In genomic region chr11:10778217-10778970, GRCh38 we compare ENCODE assay signal across 9 cellular contexts. TPM values are rescaled to one million over a fixed set of nuclear protein-coding genes. Genes with fewer than 3 reads are reported as not detected.
DNase-seq lines count a peak whose midpoint lies in the region; ATAC-seq and TF ChIP-seq lines count a peak whose summit lies in the region.
"Had no signal": no experiment of that assay in that cellular context is flagged by ENCODE, and none has a peak within 500 bp of the region (broad histone marks: within the 10 kb centered on the region; RNA-seq: fewer than 3 reads in every experiment).

No MANE protein-coding gene starts in this region.

- H3K27me3 ChIP-seq in uterus = no peaks in the 10 kb centered on the region
- H3K27me3 ChIP-seq: BLaER1 had no signal

- H3K27me3 Mint-ChIP-seq in activated naive CD8-positive, alpha-beta T cell treated with anti-CD3 and anti-CD28 coated beads, Interleukin-2, amount 50 U/mL, for 24 hours = no peaks in the 10 kb centered on the region
- no peaks in the 10 kb centered on the region for H3K27me3 Mint-ChIP-seq in activated naive CD8-positive, alpha-beta T cell treated with anti-CD3 and anti-CD28 coated beads for 36 hours

- H3K36me3 ChIP-seq in uterus = no peaks in the 10 kb centered on the region

- intact Hi-C loops in uterus (cut with DNase I; ENCODE audit: low total_unique reads) = no loop called here

- no peak for TF ChIP-seq CTCF in uterus (IDR thresholded peaks at IDR 0.05)

- H3K4me3 ChIP-seq in uterus = no peak overlapping the region
- H3K4me3 ChIP-seq: BLaER1 had no signal

- H3K9me3 ChIP-seq in uterus = no peaks in the 10 kb centered on the region
- H3K9me3 ChIP-seq: BLaER1 had no signal

- no peaks in the 10 kb centered on the region for H3K9me3 Mint-ChIP-seq in activated naive CD8-positive, alpha-beta T cell treated with anti-CD3 and anti-CD28 coated beads, Interleukin-2, amount 50 U/mL, for 24 hours
- no peaks in the 10 kb centered on the region for H3K9me3 Mint-ChIP-seq in activated naive CD8-positive, alpha-beta T cell treated with anti-CD3 and anti-CD28 coated beads for 36 hours

- peak overlapping the region; percentile 24 for H3K27ac Mint-ChIP-seq in activated naive CD8-positive, alpha-beta T cell treated with anti-CD3 and anti-CD28 coated beads, Interleukin-2, amount 50 U/mL, for 24 hours
- no peak overlapping the region for H3K27ac Mint-ChIP-seq in activated naive CD8-positive, alpha-beta T cell treated with anti-CD3 and anti-CD28 coated beads for 36 hours

- no peak overlapping the region for H3K4me3 Mint-ChIP-seq in activated naive CD8-positive, alpha-beta T cell treated with anti-CD3 and anti-CD28 coated beads, Interleukin-2, amount 50 U/mL, for 24 hours
- H3K4me3 Mint-ChIP-seq in activated naive CD8-positive, alpha-beta T cell treated with anti-CD3 and anti-CD28 coated beads for 36 hours = no peak overlapping the region

- H3K36me3 Mint-ChIP-seq in activated naive CD8-positive, alpha-beta T cell treated with anti-CD3 and anti-CD28 coated beads, Interleukin-2, amount 50 U/mL, for 24 hours (ENCODE audit: low read depth) = peaks cover 34% of the 10 kb centered on the region
- H3K36me3 Mint-ChIP-seq in activated naive CD8-positive, alpha-beta T cell treated with anti-CD3 and anti-CD28 coated beads for 36 hours = peaks cover 15% of the 10 kb centered on the region

- H3K4me1 Mint-ChIP-seq in activated naive CD8-positive, alpha-beta T cell treated with anti-CD3 and anti-CD28 coated beads, Interleukin-2, amount 50 U/mL, for 24 hours = no peaks in the 10 kb centered on the region
- no peaks in the 10 kb centered on the region for H3K4me1 Mint-ChIP-seq in activated naive CD8-positive, alpha-beta T cell treated with anti-CD3 and anti-CD28 coated beads for 36 hours

- H3K4me1 ChIP-seq in uterus = no peaks in the 10 kb centered on the region
- H3K4me1 ChIP-seq: BLaER1 had no signal

- H3K27ac ChIP-seq in uterus = peak overlapping the region; percentile 28 to 74
- H3K27ac ChIP-seq: BLaER1 had no signal

- no peak for TF ChIP-seq POLR2A in uterus (IDR thresholded peaks at IDR 0.05)

- no peak for DNase-seq in activated naive CD8-positive, alpha-beta T cell treated with anti-CD3 and anti-CD28 coated beads, Interleukin-2, amount 50 U/mL, for 24 hours
- DNase-seq in activated naive CD8-positive, alpha-beta T cell treated with anti-CD3 and anti-CD28 coated beads for 36 hours = no peak
- DNase-seq in fibroblast of gingiva (ENCODE audit: low read depth) = peak; percentile 82
- peak; percentile 82 for DNase-seq in myocyte (ENCODE audit: low read depth)
- DNase-seq in uterus = peak; percentile 35 to 64
- no peak for DNase-seq in kidney tubule cell (ENCODE audit: low spot score)
- DNase-seq in stimulated activated CD4-positive, alpha-beta T cell treated with anti-CD3 and anti-CD28 coated beads, Interleukin-1b, Interleukin-23, amount 100 ng/mL, for 48 hours = no peak
- DNase-seq in stimulated activated naive CD4-positive, alpha-beta T cell treated with Interleukin-2 at 50 U/mL for 16 hours (lab: John Stamatoyannopoulos, UW) = no peak

- no peak for ATAC-seq in activated naive CD8-positive, alpha-beta T cell treated with anti-CD3 and anti-CD28 coated beads, Interleukin-2, amount 50 U/mL, for 24 hours

RNA-seq across cellular contexts. Expression of gene CTR9, which starts 27.3 kb away (rescaled TPM):
- total RNA-seq in activated naive CD8-positive, alpha-beta T cell treated with anti-CD3 and anti-CD28 coated beads for 36 hours = 10 to 100 TPM; 50.6 TPM
- total RNA-seq in myocyte (15.4 and 16.3 TPM in 2 replicates), uterus (10 to 100 TPM; 22.0 to 48.6 (median 38.5) TPM)
- 11.9 TPM for polyA plus RNA-seq in myocyte (2012)

RNA-seq across cellular contexts. Expression of gene EIF4G2, which starts 30.3 kb away (rescaled TPM):
- total RNA-seq in activated naive CD8-positive, alpha-beta T cell treated with anti-CD3 and anti-CD28 coated beads for 36 hours = 1,000 to 10,000 TPM; 1,373 to 1,478 TPM
- 976 and 1,007 TPM in 2 replicates for total RNA-seq in myocyte
- polyA plus RNA-seq in myocyte (2012) = 495 TPM
- total RNA-seq in uterus = 100 to 1,000 TPM; 286 to 726 (median 581) TPM

Comparison
In these comparisons a context has a peak if more than half of its experiments do, and no peak if none do; other contexts are left out.
1. DNase-seq: peak in fibroblast of gingiva (single experiment), myocyte (single experiment) and uterus (2 of 2); none in activated naive CD8-positive, alpha-beta T cell treated with anti-CD3 and anti-CD28 coated beads, Interleukin-2, amount 50 U/mL, for 24 hours (single experiment), activated naive CD8-positive, alpha-beta T cell treated with anti-CD3 and anti-CD28 coated beads for 36 hours (single experiment), kidney tubule cell (single experiment), stimulated activated CD4-positive, alpha-beta T cell treated with anti-CD3 and anti-CD28 coated beads, Interleukin-1b, Interleukin-23, amount 100 ng/mL, for 48 hours (single experiment) and stimulated activated naive CD4-positive, alpha-beta T cell treated with Interleukin-2 at 50 U/mL for 16 hours (single experiment).